Comparison of ENCODE assay signal across 25 cellular contexts in genomic region chr13:35763060-35763804, GRCh38.
"Had no signal": no experiment of that assay in that cellular context is flagged by ENCODE, and none has a peak within 500 bp of the region (broad histone marks: within the 10 kb centered on the region; RNA-seq: fewer than 3 reads in every experiment).

No MANE protein-coding gene starts in this region.

- H3K27ac ChIP-seq: SK-N-MC had no signal

- DNase-seq: activated CD4-positive, alpha-beta memory T cell treated with anti-CD3 and anti-CD28 coated beads for 36 hours; activated CD4-positive, alpha-beta T cell treated with anti-CD3 and anti-CD28 coated beads, Interleukin-2, amount 10 ng/mL, durations not matched to agents 7 days and 5 days; activated CD4-positive, CD25-positive, alpha-beta regulatory T cell; activated CD8-positive, alpha-beta memory T cell treated with anti-CD3 and anti-CD28 coated beads for 24 hours; activated gamma-delta T cell treated with Interleukin-2 at 50 U/mL for 16 hours; activated naive CD4-positive, alpha-beta T cell treated with anti-CD3 and anti-CD28 coated beads, Interleukin-2, amount 10 ng/mL, durations not matched to agents 7 days and 5 days; activated naive CD8-positive, alpha-beta T cell treated with anti-CD3 and anti-CD28 coated beads for 36 hours; activated T-cell treated with anti-CD3 and anti-CD28 coated beads, Interleukin-2, amount 50 U/mL, for 48 hours; caudate nucleus; Kasumi-1; KBM-7; NCI-H1105 treated with DMSO at 0.1 percent for 48 hours; NCI-H146; NCI-H187 treated with DMSO at 0.1 percent for 48 hours; NCI-H2081 treated with DMSO at 0.1 percent for 48 hours; NCI-H2171; NCI-H226; NCI-H526; NCI-H774; SIG-M5; T-cell; T-helper 2 cell; T1000 had no signal

- FAIRE-seq: TTC549 had no signal

- H3K4me3 ChIP-seq: SK-N-MC had no signal

- ATAC-seq: T-cell had no signal
